In the genomic region with DNA sequence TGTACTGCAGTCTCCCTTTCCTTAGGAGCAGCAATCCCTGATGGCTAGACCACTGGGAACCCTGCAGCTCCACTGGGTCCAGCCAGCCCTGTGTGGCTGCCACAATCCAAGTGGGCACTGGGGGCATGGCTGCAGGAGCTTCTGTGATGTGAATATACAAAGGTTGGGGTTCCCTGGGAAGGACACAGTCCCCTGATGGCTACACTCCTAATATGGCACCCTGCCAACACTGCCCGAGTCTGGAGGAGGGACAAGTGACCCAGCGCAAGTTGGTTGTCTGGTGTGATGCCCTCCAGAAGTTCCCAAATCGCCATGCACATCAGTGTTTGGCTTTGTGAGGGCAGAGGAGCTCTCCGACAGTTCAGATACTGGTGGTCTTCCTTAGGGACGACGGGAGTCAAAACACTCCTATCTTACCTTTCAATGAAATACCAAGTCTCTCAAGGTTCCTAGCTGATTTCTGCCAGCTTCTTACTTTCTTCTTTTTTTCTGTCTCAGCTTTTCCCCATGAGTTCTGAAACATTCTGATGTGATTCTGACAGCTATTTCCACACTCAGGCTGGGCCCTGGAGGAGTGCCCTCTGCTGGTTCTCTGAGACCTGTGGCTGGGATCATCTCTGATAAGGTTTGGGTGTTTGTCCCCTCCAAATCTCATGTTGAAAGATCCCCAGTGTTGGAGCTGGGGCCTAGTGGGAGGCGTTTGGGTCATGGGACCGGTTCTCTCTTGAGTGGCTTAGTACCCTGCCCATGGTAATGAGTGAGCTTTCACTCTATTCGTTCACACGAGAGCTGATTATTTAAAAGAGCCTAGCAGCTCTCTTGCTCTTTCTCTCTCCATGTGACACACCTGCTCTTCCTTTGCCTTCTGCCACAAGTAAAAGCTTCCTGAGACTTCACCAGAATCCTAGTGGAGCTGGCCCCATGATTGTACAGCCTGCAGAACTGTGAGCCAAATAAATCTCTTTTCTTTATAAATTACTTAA, we compare ENCODE assay signal across 10 cellular contexts. TPM values are rescaled to one million over a fixed set of nuclear protein-coding genes. Genes with fewer than 3 reads are reported as not detected.
DNase-seq lines count a peak whose midpoint lies in the region; ATAC-seq and TF ChIP-seq lines count a peak whose summit lies in the region.
"Had no signal": no experiment of that assay in that cellular context is flagged by ENCODE, and none has a peak within 500 bp of the region (broad histone marks: within the 10 kb centered on the region; RNA-seq: fewer than 3 reads in every experiment).

No MANE protein-coding gene starts in this region.

- POLR2A ChIA-PET in HEK293T (lab: Yijun Ruan, JAX): interaction anchor here (1.5 kb wide), 1 partner anchor 46 kb away, joined by 10 read pairs; no protein-coding TSS in a partner anchor

- H3K27ac ChIP-seq in ascending aorta: no peak overlapping the region
- H3K27ac ChIP-seq in liver (ENCODE audit: low read depth in 1 of 2, low read length in 2 of 2): no peak overlapping the region
- H3K27ac ChIP-seq: coronary artery, skin epidermis had no signal

- H3K36me3 ChIP-seq in ascending aorta (no peaks in the 10 kb centered on the region), liver (ENCODE audit: control insufficient read depth in 4 of 4, insufficient read depth in 3 of 4, low read depth in 1 of 4, low read length in 3 of 4) (no peaks in the 10 kb centered on the region)

- H3K27me3 ChIP-seq in ascending aorta (no peaks in the 10 kb centered on the region), liver (ENCODE audit: control insufficient read depth in 4 of 4, insufficient read depth in 4 of 4, low read length in 3 of 4) (no peaks in the 10 kb centered on the region)

- TF ChIP-seq RAD21 in liver (IDR thresholded peaks at IDR 0.05): peak; percentile 25 to 40

- H3K9me3 ChIP-seq in ascending aorta (peaks cover 0 to 5% of the 10 kb centered on the region in 2 donors), liver (ENCODE audit: control insufficient read depth in 4 of 4, low read length in 3 of 4) (no peaks in the 10 kb centered on the region)

- no peak overlapping the region for H3K9ac ChIP-seq in liver (ENCODE audit: low read depth in 1 of 2, low read length in 2 of 2)

- CTCF ChIA-PET in HEK293T (lab: Yijun Ruan, JAX): interaction anchor here (0.6 to 3.7 kb wide), 9 partner anchors 9 to 138 kb away, joined by 3 to 29 read pairs (median 5); no protein-coding TSS in a partner anchor

- intact Hi-C loops in ascending aorta (cut with DNase I): loop anchor here (2.0 kb wide), 1 partner anchor 48 kb away; no protein-coding TSS in a partner anchor

- TF ChIP-seq CTCF in ascending aorta (IDR thresholded peaks at IDR 0.05) (peak in 2 of 3 experiments; percentile 12 to 42), liver (IDR thresholded peaks at IDR 0.05; ENCODE audit: low read depth, low read length, missing input control) (peak; percentile 30)

- WGBS in liver: 69% methylated on average over 10 of the region's 10 CpGs

- DNase-seq in COLO668 (lab: John Stamatoyannopoulos, UW; ENCODE audit: unreplicated experiment) (peak; percentile 15), HEK293T (ENCODE audit: extremely low spot score) (peak; percentile 34), ascending aorta (ENCODE audit: low spot score in 2 of 2) (no peak), NCI-H524 (lab: John Stamatoyannopoulos, UW) (no peak), kidney glomerular epithelial cell (lab: John Stamatoyannopoulos, UW) (no peak)

- no peak for ATAC-seq in HG02610 (IDR thresholded peaks at IDR 0.05; ENCODE audit: unreplicated experiment)
- ATAC-seq in GM18502 (IDR thresholded peaks at IDR 0.05; ENCODE audit: poor library complexity, unreplicated experiment): no peak

- no peaks in the 10 kb centered on the region for H3K4me1 ChIP-seq in ascending aorta
- no peaks in the 10 kb centered on the region for H3K4me1 ChIP-seq in liver (ENCODE audit: control insufficient read depth in 4 of 4, insufficient read depth in 4 of 4, low read length in 3 of 4)

- H3K4me3 ChIP-seq in ascending aorta (no peak overlapping the region), liver (ENCODE audit: low read depth in 1 of 3, low read length in 3 of 3) (no peak overlapping the region)
- H3K4me3 ChIP-seq: coronary artery, skin epidermis had no signal

TF ChIP-seq in HEK293T, 16 proteins besides CTCF, POLR2A, EP300 and RAD21:
- no peak for TF ChIP-seq LEF1 (IDR thresholded peaks at IDR 0.05; ENCODE audit: borderline replicate concordance)

TF ChIP-seq in liver, 16 proteins besides CTCF, POLR2A, EP300 and RAD21:
- no peak for TF ChIP-seq YY1 (IDR thresholded peaks at IDR 0.05)
- no peak for TF ChIP-seq HNF4G (IDR thresholded peaks at IDR 0.05)
- TF ChIP-seq JUND (IDR thresholded peaks at IDR 0.05): no peak
- TF ChIP-seq, protein P1, sequence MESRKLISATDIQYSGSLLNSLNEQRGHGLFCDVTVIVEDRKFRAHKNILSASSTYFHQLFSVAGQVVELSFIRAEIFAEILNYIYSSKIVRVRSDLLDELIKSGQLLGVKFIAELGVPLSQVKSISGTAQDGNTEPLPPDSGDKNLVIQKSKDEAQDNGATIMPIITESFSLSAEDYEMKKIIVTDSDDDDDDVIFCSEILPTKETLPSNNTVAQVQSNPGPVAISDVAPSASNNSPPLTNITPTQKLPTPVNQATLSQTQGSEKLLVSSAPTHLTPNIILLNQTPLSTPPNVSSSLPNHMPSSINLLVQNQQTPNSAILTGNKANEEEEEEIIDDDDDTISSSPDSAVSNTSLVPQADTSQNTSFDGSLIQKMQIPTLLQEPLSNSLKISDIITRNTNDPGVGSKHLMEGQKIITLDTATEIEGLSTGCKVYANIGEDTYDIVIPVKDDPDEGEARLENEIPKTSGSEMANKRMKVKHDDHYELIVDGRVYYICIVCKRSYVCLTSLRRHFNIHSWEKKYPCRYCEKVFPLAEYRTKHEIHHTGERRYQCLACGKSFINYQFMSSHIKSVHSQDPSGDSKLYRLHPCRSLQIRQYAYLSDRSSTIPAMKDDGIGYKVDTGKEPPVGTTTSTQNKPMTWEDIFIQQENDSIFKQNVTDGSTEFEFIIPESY (IDR thresholded peaks at IDR 0.05): no peak

RNA-seq across cellular contexts. Expression of gene ZFP57, which starts 15.5 kb away (rescaled TPM):
- not detected for total RNA-seq in ascending aorta
- not detected for total RNA-seq in liver
- not detected for polyA plus RNA-seq in liver

RNA-seq across cellular contexts. Expression of gene HLA-F, which starts 26.8 kb away (rescaled TPM):
- total RNA-seq in ascending aorta (75.0 TPM), liver (10 to 100 TPM; 12.1 to 51.1 TPM)
- 10 to 100 TPM; 12.4 to 53.0 TPM for polyA plus RNA-seq in liver

RNA-seq across cellular contexts. Expression of gene MOG, which starts 39.5 kb away (rescaled TPM):
- total RNA-seq in ascending aorta (not detected), liver (not detected)
- not detected for polyA plus RNA-seq in liver

Comparison
In these comparisons a context has a peak if more than half of its experiments do, and no peak if none do; other contexts are left out.
1. DNase-seq: peak in COLO668 (single experiment) and HEK293T (single experiment); none in ascending aorta (0 of 2), NCI-H524 (0 of 2) and kidney glomerular epithelial cell (single experiment).